ENCODE assay signal across 1 cellular context in the genomic region with DNA sequence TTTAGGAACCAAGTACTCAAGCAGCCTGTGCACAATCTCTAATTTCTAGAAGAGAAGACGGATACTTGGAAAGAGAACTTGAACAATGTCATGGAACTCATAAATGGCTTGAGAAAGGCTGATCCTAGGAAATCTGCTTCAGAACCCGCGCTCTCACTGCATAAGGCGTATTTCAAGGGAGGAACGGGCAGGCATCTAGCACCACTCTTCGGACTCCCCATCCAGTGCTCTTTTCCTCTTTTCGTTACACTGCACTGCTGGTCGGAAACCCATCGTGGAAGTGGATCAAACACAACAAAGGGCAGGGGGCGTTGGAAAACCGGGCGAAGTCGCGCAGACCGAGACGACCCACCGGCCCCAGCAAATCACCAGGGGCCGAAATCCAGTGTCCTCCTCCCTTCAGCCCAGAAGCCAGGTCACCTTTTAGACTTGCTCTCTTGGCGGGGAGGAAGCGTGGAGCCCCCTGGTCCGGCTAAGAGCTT.
TF ChIP-seq lines count a peak whose summit lies in the region.

No MANE protein-coding gene starts in this region.

TF ChIP-seq in HepG2, 621 proteins besides CTCF, POLR2A, EP300 and RAD21:
- 0 out of 2 replicates have a peak, but pooled peaks have one; percentile 22 for TF ChIP-seq ZNF710 (CRISPR knock-in tag; IDR thresholded peaks at IDR 0.05; ENCODE audit: borderline replicate concordance)
- no peak for TF ChIP-seq FUBP1 (CRISPR knock-in tag; IDR thresholded peaks at IDR 0.05; ENCODE audit: borderline replicate concordance)
- TF ChIP-seq ZBED4 (CRISPR knock-in tag; IDR thresholded peaks at IDR 0.05; ENCODE audit: borderline replicate concordance), result no peak
- TF ChIP-seq ZNF3 (CRISPR knock-in tag; IDR thresholded peaks at IDR 0.05), result no peak
- TF ChIP-seq MED1 (CRISPR knock-in tag; IDR thresholded peaks at IDR 0.05), result 0 out of 2 replicates have a peak, but pooled peaks have one; percentile 14
- TF ChIP-seq MIER3 (CRISPR knock-in tag; IDR thresholded peaks at IDR 0.05; ENCODE audit: borderline replicate concordance), result no peak
- TF ChIP-seq NCOA5 (CRISPR knock-in tag; IDR thresholded peaks at IDR 0.05), result no peak
- peak; percentile 52; the same call in 1 of the 2 replicates for TF ChIP-seq ZMYM3 (CRISPR knock-in tag; IDR thresholded peaks at IDR 0.05)
- TF ChIP-seq ZFP41 (CRISPR knock-in tag; IDR thresholded peaks at IDR 0.05; ENCODE audit: borderline replicate concordance), result no peak
- TF ChIP-seq, protein P1, sequence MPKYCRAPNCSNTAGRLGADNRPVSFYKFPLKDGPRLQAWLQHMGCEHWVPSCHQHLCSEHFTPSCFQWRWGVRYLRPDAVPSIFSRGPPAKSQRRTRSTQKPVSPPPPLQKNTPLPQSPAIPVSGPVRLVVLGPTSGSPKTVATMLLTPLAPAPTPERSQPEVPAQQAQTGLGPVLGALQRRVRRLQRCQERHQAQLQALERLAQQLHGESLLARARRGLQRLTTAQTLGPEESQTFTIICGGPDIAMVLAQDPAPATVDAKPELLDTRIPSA (CRISPR knock-in tag; IDR thresholded peaks at IDR 0.05; ENCODE audit: borderline replicate concordance), result peak; percentile 11; the same call in 1 of the 2 replicates
- TF ChIP-seq, protein P2, sequence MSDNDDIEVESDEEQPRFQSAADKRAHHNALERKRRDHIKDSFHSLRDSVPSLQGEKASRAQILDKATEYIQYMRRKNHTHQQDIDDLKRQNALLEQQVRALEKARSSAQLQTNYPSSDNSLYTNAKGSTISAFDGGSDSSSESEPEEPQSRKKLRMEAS (IDR thresholded peaks at IDR 0.05), result no peak
- TF ChIP-seq GZF1 (CRISPR knock-in tag; IDR thresholded peaks at IDR 0.05), result no peak
- TF ChIP-seq ZNF180 (CRISPR knock-in tag; IDR thresholded peaks at IDR 0.05; ENCODE audit: borderline replicate concordance, low read depth), result no peak
- 0 out of 2 replicates have a peak, but pooled peaks have one; percentile 17 for TF ChIP-seq ZNF264 (CRISPR knock-in tag; IDR thresholded peaks at IDR 0.05)
- TF ChIP-seq ZZZ3 (CRISPR knock-in tag; IDR thresholded peaks at IDR 0.05; ENCODE audit: borderline replicate concordance), result peak; percentile 62; the same call in 1 of the 2 replicates
- 0 out of 2 replicates have a peak, but pooled peaks have one; percentile 14 for TF ChIP-seq FOXC1 (CRISPR knock-in tag; IDR thresholded peaks at IDR 0.05; ENCODE audit: borderline replicate concordance)
- no peak for TF ChIP-seq ZNF496 (CRISPR knock-in tag; IDR thresholded peaks at IDR 0.05; ENCODE audit: insufficient replicate concordance)
- TF ChIP-seq ARID2 (CRISPR knock-in tag; IDR thresholded peaks at IDR 0.05; ENCODE audit: borderline replicate concordance), result no peak
- no peak for TF ChIP-seq HNRNPUL1 (IDR thresholded peaks at IDR 0.05; ENCODE audit: low read depth, low read length)
- TF ChIP-seq, protein P3, sequence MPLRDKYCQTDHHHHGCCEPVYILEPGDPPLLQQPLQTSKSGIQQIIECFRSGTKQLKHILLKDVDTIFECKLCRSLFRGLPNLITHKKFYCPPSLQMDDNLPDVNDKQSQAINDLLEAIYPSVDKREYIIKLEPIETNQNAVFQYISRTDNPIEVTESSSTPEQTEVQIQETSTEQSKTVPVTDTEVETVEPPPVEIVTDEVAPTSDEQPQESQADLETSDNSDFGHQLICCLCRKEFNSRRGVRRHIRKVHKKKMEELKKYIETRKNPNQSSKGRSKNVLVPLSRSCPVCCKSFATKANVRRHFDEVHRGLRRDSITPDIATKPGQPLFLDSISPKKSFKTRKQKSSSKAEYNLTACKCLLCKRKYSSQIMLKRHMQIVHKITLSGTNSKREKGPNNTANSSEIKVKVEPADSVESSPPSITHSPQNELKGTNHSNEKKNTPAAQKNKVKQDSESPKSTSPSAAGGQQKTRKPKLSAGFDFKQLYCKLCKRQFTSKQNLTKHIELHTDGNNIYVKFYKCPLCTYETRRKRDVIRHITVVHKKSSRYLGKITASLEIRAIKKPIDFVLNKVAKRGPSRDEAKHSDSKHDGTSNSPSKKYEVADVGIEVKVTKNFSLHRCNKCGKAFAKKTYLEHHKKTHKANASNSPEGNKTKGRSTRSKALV (CRISPR knock-in tag; IDR thresholded peaks at IDR 0.05), result peak; percentile 63; the same call in 1 of the 2 replicates
- TF ChIP-seq CEBPG (CRISPR knock-in tag; IDR thresholded peaks at IDR 0.05), result no peak
- TF ChIP-seq, protein P4, sequence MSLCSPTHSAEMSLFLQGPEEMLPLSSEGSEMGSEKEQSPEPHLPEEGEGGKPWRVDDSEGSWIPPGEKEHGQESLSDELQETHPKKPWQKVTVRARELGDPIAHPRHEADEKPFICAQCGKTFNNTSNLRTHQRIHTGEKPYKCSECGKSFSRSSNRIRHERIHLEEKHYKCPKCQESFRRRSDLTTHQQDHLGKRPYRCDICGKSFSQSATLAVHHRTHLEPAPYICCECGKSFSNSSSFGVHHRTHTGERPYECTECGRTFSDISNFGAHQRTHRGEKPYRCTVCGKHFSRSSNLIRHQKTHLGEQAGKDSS (CRISPR knock-in tag; IDR thresholded peaks at IDR 0.05; ENCODE audit: borderline replicate concordance, low read depth), result peak; percentile 99
- TF ChIP-seq ZNF160 (CRISPR knock-in tag; IDR thresholded peaks at IDR 0.05), result 0 out of 2 replicates have a peak, but pooled peaks have one; percentile 22
- TF ChIP-seq KMT2A (CRISPR knock-in tag; IDR thresholded peaks at IDR 0.05), result no peak
- TF ChIP-seq ZNF232 (CRISPR knock-in tag; IDR thresholded peaks at IDR 0.05; ENCODE audit: borderline replicate concordance), result peak; percentile 51; the same call in 1 of the 2 replicates
- TF ChIP-seq, protein P5, sequence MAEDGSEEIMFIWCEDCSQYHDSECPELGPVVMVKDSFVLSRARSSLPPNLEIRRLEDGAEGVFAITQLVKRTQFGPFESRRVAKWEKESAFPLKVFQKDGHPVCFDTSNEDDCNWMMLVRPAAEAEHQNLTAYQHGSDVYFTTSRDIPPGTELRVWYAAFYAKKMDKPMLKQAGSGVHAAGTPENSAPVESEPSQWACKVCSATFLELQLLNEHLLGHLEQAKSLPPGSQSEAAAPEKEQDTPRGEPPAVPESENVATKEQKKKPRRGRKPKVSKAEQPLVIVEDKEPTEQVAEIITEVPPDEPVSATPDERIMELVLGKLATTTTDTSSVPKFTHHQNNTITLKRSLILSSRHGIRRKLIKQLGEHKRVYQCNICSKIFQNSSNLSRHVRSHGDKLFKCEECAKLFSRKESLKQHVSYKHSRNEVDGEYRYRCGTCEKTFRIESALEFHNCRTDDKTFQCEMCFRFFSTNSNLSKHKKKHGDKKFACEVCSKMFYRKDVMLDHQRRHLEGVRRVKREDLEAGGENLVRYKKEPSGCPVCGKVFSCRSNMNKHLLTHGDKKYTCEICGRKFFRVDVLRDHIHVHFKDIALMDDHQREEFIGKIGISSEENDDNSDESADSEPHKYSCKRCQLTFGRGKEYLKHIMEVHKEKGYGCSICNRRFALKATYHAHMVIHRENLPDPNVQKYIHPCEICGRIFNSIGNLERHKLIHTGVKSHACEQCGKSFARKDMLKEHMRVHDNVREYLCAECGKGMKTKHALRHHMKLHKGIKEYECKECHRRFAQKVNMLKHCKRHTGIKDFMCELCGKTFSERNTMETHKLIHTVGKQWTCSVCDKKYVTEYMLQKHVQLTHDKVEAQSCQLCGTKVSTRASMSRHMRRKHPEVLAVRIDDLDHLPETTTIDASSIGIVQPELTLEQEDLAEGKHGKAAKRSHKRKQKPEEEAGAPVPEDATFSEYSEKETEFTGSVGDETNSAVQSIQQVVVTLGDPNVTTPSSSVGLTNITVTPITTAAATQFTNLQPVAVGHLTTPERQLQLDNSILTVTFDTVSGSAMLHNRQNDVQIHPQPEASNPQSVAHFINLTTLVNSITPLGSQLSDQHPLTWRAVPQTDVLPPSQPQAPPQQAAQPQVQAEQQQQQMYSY (CRISPR knock-in tag; IDR thresholded peaks at IDR 0.05), result 0 out of 2 replicates have a peak, but pooled peaks have one; percentile 17
- TF ChIP-seq ADNP (CRISPR knock-in tag; IDR thresholded peaks at IDR 0.05), result no peak
- TF ChIP-seq ZFP82 (CRISPR knock-in tag; IDR thresholded peaks at IDR 0.05; ENCODE audit: borderline replicate concordance), result no peak
- no peak for TF ChIP-seq HMG20A (CRISPR knock-in tag; IDR thresholded peaks at IDR 0.05; ENCODE audit: borderline replicate concordance)
- no peak for TF ChIP-seq TBP (CRISPR knock-in tag; IDR thresholded peaks at IDR 0.05)
- peak; percentile 21; the same call in 1 of the 2 replicates for TF ChIP-seq ZC3H13 (CRISPR knock-in tag; IDR thresholded peaks at IDR 0.05)
- no peak for TF ChIP-seq CBFB (CRISPR knock-in tag; IDR thresholded peaks at IDR 0.05)
